In genomic region chr14:91419044-91419397, GRCh38 we compare ENCODE assay signal across 9 cellular contexts. TPM values are rescaled to one million over a fixed set of nuclear protein-coding genes. Genes with fewer than 3 reads are reported as not detected.
DNase-seq lines count a peak whose midpoint lies in the region; ATAC-seq, FAIRE-seq and TF ChIP-seq lines count a peak whose summit lies in the region.
"Had no signal": no experiment of that assay in that cellular context is flagged by ENCODE, and none has a peak within 500 bp of the region (broad histone marks: within the 10 kb centered on the region; RNA-seq: fewer than 3 reads in every experiment).

No MANE protein-coding gene starts in this region.

- ATAC-seq in activated T-helper 17 cell treated with anti-CD3 and anti-CD28 coated beads, Interleukin-2, amount 50 U/mL, for 72 hours (replicated peaks) = peak; percentile 31
- no peak for ATAC-seq in natural killer cell treated with Interleukin-12 subunit alpha and Interleukin-12 subunit beta and Interleukin-15 and Interleukin-18, amount 100 ng/mL, for 72 hours
- ATAC-seq in HG02623 (IDR thresholded peaks at IDR 0.05; ENCODE audit: unreplicated experiment) = no peak
- ATAC-seq in foreskin keratinocyte = no peak

- H3K27ac Mint-ChIP-seq in activated T-helper 17 cell treated with anti-CD3 and anti-CD28 coated beads, Interleukin-2, amount 50 U/mL, for 72 hours = peak overlapping the region; percentile 89
- peak overlapping the region; percentile 64 to 86 for H3K27ac Mint-ChIP-seq in natural killer cell treated with Interleukin-12 subunit alpha and Interleukin-12 subunit beta and Interleukin-15 and Interleukin-18, amount 100 ng/mL, for 72 hours

- H3K4me1 ChIP-seq in foreskin keratinocyte = peaks cover 3% of the 10 kb centered on the region

- H3K9me3 Mint-ChIP-seq in activated T-helper 17 cell treated with anti-CD3 and anti-CD28 coated beads, Interleukin-2, amount 50 U/mL, for 72 hours = no peaks in the 10 kb centered on the region
- no peaks in the 10 kb centered on the region for H3K9me3 Mint-ChIP-seq in natural killer cell treated with Interleukin-12 subunit alpha and Interleukin-12 subunit beta and Interleukin-15 and Interleukin-18, amount 100 ng/mL, for 72 hours

- H3K27me3 ChIP-seq in foreskin keratinocyte = peaks cover 6% of the 10 kb centered on the region

- no peak for FAIRE-seq in frontal cortex (lab: Jason Lieb, UNC)
- FAIRE-seq: bronchial epithelial cell had no signal

- peak; percentile 91 for DNase-seq in Jurkat, Clone E6-1 (ENCODE audit: low read depth, low spot score)
- no peak for DNase-seq in natural killer cell treated with Interleukin-12 subunit alpha and Interleukin-12 subunit beta and Interleukin-15 and Interleukin-18, amount 100 ng/mL, for 72 hours (ENCODE audit: low spot score)
- DNase-seq in GOT3 (lab: John Stamatoyannopoulos, UW) = no peak
- no peak for DNase-seq in frontal cortex (ENCODE audit: low spot score in 2 of 2)
- no peak for DNase-seq in foreskin keratinocyte

- peak overlapping the region; percentile 48 for H3K4me3 ChIP-seq in Jurkat, Clone E6-1 (ENCODE audit: low read length)

- TF ChIP-seq CTCF in C4-2B (conservative IDR thresholded peaks at IDR 0.05) (peak; percentile 85), foreskin keratinocyte (conservative IDR thresholded peaks at IDR 0.05) (no peak)

- peaks cover 17% of the 10 kb centered on the region for H3K4me1 Mint-ChIP-seq in activated T-helper 17 cell treated with anti-CD3 and anti-CD28 coated beads, Interleukin-2, amount 50 U/mL, for 72 hours
- H3K4me1 Mint-ChIP-seq in natural killer cell treated with Interleukin-12 subunit alpha and Interleukin-12 subunit beta and Interleukin-15 and Interleukin-18, amount 100 ng/mL, for 72 hours (ENCODE audit: low read depth in 2 of 2) = peaks cover 28 to 35% of the 10 kb centered on the region in 2 donors

- H3K27ac ChIP-seq in C4-2B (peak overlapping the region; percentile 98), foreskin keratinocyte (no peak overlapping the region)

- H3K36me3 Mint-ChIP-seq in activated T-helper 17 cell treated with anti-CD3 and anti-CD28 coated beads, Interleukin-2, amount 50 U/mL, for 72 hours (ENCODE audit: low read depth) = peaks cover 31% of the 10 kb centered on the region
- H3K36me3 Mint-ChIP-seq in natural killer cell treated with Interleukin-12 subunit alpha and Interleukin-12 subunit beta and Interleukin-15 and Interleukin-18, amount 100 ng/mL, for 72 hours = peaks cover 11% of the 10 kb centered on the region

- peak overlapping the region; percentile 79 for H3K4me3 Mint-ChIP-seq in activated T-helper 17 cell treated with anti-CD3 and anti-CD28 coated beads, Interleukin-2, amount 50 U/mL, for 72 hours
- peak overlapping the region; percentile 71 for H3K4me3 Mint-ChIP-seq in natural killer cell treated with Interleukin-12 subunit alpha and Interleukin-12 subunit beta and Interleukin-15 and Interleukin-18, amount 100 ng/mL, for 72 hours

- no peaks in the 10 kb centered on the region for H3K27me3 Mint-ChIP-seq in activated T-helper 17 cell treated with anti-CD3 and anti-CD28 coated beads, Interleukin-2, amount 50 U/mL, for 72 hours
- peaks cover 0 to 5% of the 10 kb centered on the region in 2 donors for H3K27me3 Mint-ChIP-seq in natural killer cell treated with Interleukin-12 subunit alpha and Interleukin-12 subunit beta and Interleukin-15 and Interleukin-18, amount 100 ng/mL, for 72 hours

RNA-seq across cellular contexts. Expression of gene CCDC88C, which starts 1.4 kb away (rescaled TPM):
- polyA plus RNA-seq in Jurkat, Clone E6-1 (2012; ENCODE audit: insufficient read depth, insufficient read length) = 52.9 TPM
- total RNA-seq in activated T-helper 17 cell treated with anti-CD3 and anti-CD28 coated beads, Interleukin-2, amount 50 U/mL, for 72 hours = 100 to 1,000 TPM; 143 to 172 TPM
- 100 to 1,000 TPM; 103 to 175 TPM for total RNA-seq in natural killer cell treated with Interleukin-12 subunit alpha and Interleukin-12 subunit beta and Interleukin-15 and Interleukin-18, amount 100 ng/mL, for 72 hours
- total RNA-seq in frontal cortex (22.4 TPM), foreskin keratinocyte (5.0 and 7.4 TPM in 2 replicates)
- polyA plus RNA-seq in foreskin keratinocyte = 2.4 and 3.7 TPM in 2 replicates
